Comparison of ENCODE assay signal across 31 cellular contexts in genomic region chr15:38477637-38478036, GRCh38.
"Had no signal": no experiment of that assay in that cellular context is flagged by ENCODE, and none has a peak within 500 bp of the region (broad histone marks: within the 10 kb centered on the region; RNA-seq: fewer than 3 reads in every experiment).

No MANE protein-coding gene starts in this region.

- H3K4me3 Mint-ChIP-seq: activated B cell treated with CpG ODN at 0.5 μM for 24 hours; activated CD8-positive, alpha-beta memory T cell treated with anti-CD3 and anti-CD28 coated beads, Interleukin-2, amount 10 ng/mL, durations not matched to agents 7 days and 5 days; activated CD8-positive, alpha-beta T cell treated with anti-CD3 and anti-CD28 coated beads for 36 hours; activated naive CD8-positive, alpha-beta T cell; activated T-cell treated with anti-CD3 and anti-CD28 coated beads, Interleukin-2, amount 50 U/mL, for 24 hours; activated T-helper 17 cell treated with anti-CD3 and anti-CD28 coated beads, Interleukin-2, amount 50 U/mL, for 72 hours; T-cell; T-helper 1 cell treated with Interleukin-12 subunit alpha and Interleukin-12 subunit beta and Interleukin-4 antibody, amounts not matched to agents 30 μg/mL and 1 μg/mL, for 36 hours; T-helper 2 cell treated with Interferon-gamma antibody and Interleukin-4, amounts not matched to agents 5 μg/mL and 100 μg/mL, for 36 hours had no signal

- H3K27ac ChIP-seq: ascending aorta, body of pancreas, epithelial cell of prostate, esophagus squamous epithelium, foreskin keratinocyte, gastrocnemius medialis, heart left ventricle, WERI-Rb-1 had no signal

- DNase-seq: activated B cell treated with CpG ODN at 0.5 μM for 24 hours; activated CD4-positive, alpha-beta T cell treated with anti-CD3 and anti-CD28 coated beads for 48 hours; activated CD4-positive, alpha-beta T cell treated with anti-CD3 and anti-CD28 coated beads, Interleukin-2, amount 50 U/mL, for 1 hour; activated CD4-positive, alpha-beta T cell treated with anti-CD3 and anti-CD28 coated beads, Interleukin-2, amount 50 U/mL, for 48 hours; activated CD8-positive, alpha-beta memory T cell treated with anti-CD3 and anti-CD28 coated beads, Interleukin-2, amount 10 ng/mL, durations not matched to agents 7 days and 5 days; activated CD8-positive, alpha-beta memory T cell treated with anti-CD3 and anti-CD28 coated beads, Interleukin-2, amount 50 U/mL, for 4 hours; activated CD8-positive, alpha-beta T cell treated with anti-CD3 and anti-CD28 coated beads for 36 hours; activated effector memory CD4-positive, alpha-beta T cell treated with Interleukin-2 at 50 U/mL for 16 hours; activated gamma-delta T cell treated with Interleukin-2 at 50 U/mL for 16 hours; activated naive CD4-positive, alpha-beta T cell treated with anti-CD3 and anti-CD28 coated beads, Interleukin-2, amount 50 U/mL, for 16 hours; activated naive CD4-positive, alpha-beta T cell treated with Interleukin-2 at 50 U/mL for 16 hours; activated T-cell treated with anti-CD3 and anti-CD28 coated beads, Interleukin-2, amount 50 U/mL, for 24 hours; amygdala; body of pancreas; effector CD8-positive, alpha-beta T cell; esophagus squamous epithelium; foreskin keratinocyte; gastrocnemius medialis; glutamatergic neuron; heart left ventricle; SW 1271; T-cell; T1000; WERI-Rb-1 had no signal

- H3K9me3 Mint-ChIP-seq: activated B cell treated with CpG ODN at 0.5 μM for 24 hours; activated CD8-positive, alpha-beta T cell treated with anti-CD3 and anti-CD28 coated beads for 36 hours; activated T-cell treated with anti-CD3 and anti-CD28 coated beads, Interleukin-2, amount 50 U/mL, for 24 hours; activated T-helper 17 cell treated with anti-CD3 and anti-CD28 coated beads, Interleukin-2, amount 50 U/mL, for 72 hours; T-cell; T-helper 1 cell treated with Interleukin-12 subunit alpha and Interleukin-12 subunit beta and Interleukin-4 antibody, amounts not matched to agents 30 μg/mL and 1 μg/mL, for 36 hours; T-helper 2 cell treated with Interferon-gamma antibody and Interleukin-4, amounts not matched to agents 5 μg/mL and 100 μg/mL, for 36 hours had no signal

- H3K27ac Mint-ChIP-seq: activated B cell treated with CpG ODN at 0.5 μM for 24 hours; activated CD8-positive, alpha-beta memory T cell treated with anti-CD3 and anti-CD28 coated beads, Interleukin-2, amount 10 ng/mL, durations not matched to agents 7 days and 5 days; activated CD8-positive, alpha-beta T cell treated with anti-CD3 and anti-CD28 coated beads for 36 hours; activated naive CD8-positive, alpha-beta T cell; activated T-cell treated with anti-CD3 and anti-CD28 coated beads, Interleukin-2, amount 50 U/mL, for 24 hours; activated T-helper 17 cell treated with anti-CD3 and anti-CD28 coated beads, Interleukin-2, amount 50 U/mL, for 72 hours; T-helper 1 cell treated with Interleukin-12 subunit alpha and Interleukin-12 subunit beta and Interleukin-4 antibody, amounts not matched to agents 30 μg/mL and 1 μg/mL, for 36 hours; T-helper 2 cell treated with Interferon-gamma antibody and Interleukin-4, amounts not matched to agents 5 μg/mL and 100 μg/mL, for 36 hours had no signal

- H3K27me3 Mint-ChIP-seq: activated B cell treated with CpG ODN at 0.5 μM for 24 hours; activated CD8-positive, alpha-beta memory T cell treated with anti-CD3 and anti-CD28 coated beads, Interleukin-2, amount 10 ng/mL, durations not matched to agents 7 days and 5 days; activated CD8-positive, alpha-beta T cell treated with anti-CD3 and anti-CD28 coated beads for 36 hours; activated naive CD8-positive, alpha-beta T cell; activated T-cell treated with anti-CD3 and anti-CD28 coated beads, Interleukin-2, amount 50 U/mL, for 24 hours; activated T-helper 17 cell treated with anti-CD3 and anti-CD28 coated beads, Interleukin-2, amount 50 U/mL, for 72 hours; T-cell had no signal

- ATAC-seq: activated CD4-positive, CD25-positive, alpha-beta regulatory T cell treated with anti-CD3 and anti-CD28 coated beads, Interleukin-2, amount 50 U/mL, for 24 hours; activated CD8-positive, alpha-beta memory T cell treated with anti-CD3 and anti-CD28 coated beads, Interleukin-2, amount 10 ng/mL, durations not matched to agents 7 days and 5 days; activated CD8-positive, alpha-beta T cell treated with anti-CD3 and anti-CD28 coated beads for 36 hours; activated T-helper 17 cell treated with anti-CD3 and anti-CD28 coated beads, Interleukin-2, amount 50 U/mL, for 72 hours; body of pancreas; foreskin keratinocyte; gastrocnemius medialis; heart left ventricle; T-cell had no signal

- H3K9me3 ChIP-seq: ascending aorta, body of pancreas, esophagus squamous epithelium, gastrocnemius medialis, heart left ventricle had no signal

- H3K27me3 ChIP-seq: ascending aorta, body of pancreas, esophagus squamous epithelium, foreskin keratinocyte, gastrocnemius medialis, heart left ventricle had no signal
